1 cellular context compared by ENCODE assay signal in genomic region chr1:223845810-223846667, GRCh38.
TF ChIP-seq lines count a peak whose summit lies in the region.

TP53BP2 (minus strand) TSS chr1:223845947; CDS start chr1:223845680, 267 bp downstream.

TF ChIP-seq in K562, 482 proteins besides CTCF, POLR2A, EP300 and RAD21 (continued from another document and continues in another):
- TF ChIP-seq GABPB2 (CRISPR knock-in tag; conservative IDR thresholded peaks at IDR 0.05) = no peak
- peak; percentile 87 for TF ChIP-seq HDAC8 (tag; IDR thresholded peaks at IDR 0.05)
- TF ChIP-seq OTX1 (CRISPR knock-in tag; IDR thresholded peaks at IDR 0.05) = peak; percentile 91
- TF ChIP-seq, protein P1, sequence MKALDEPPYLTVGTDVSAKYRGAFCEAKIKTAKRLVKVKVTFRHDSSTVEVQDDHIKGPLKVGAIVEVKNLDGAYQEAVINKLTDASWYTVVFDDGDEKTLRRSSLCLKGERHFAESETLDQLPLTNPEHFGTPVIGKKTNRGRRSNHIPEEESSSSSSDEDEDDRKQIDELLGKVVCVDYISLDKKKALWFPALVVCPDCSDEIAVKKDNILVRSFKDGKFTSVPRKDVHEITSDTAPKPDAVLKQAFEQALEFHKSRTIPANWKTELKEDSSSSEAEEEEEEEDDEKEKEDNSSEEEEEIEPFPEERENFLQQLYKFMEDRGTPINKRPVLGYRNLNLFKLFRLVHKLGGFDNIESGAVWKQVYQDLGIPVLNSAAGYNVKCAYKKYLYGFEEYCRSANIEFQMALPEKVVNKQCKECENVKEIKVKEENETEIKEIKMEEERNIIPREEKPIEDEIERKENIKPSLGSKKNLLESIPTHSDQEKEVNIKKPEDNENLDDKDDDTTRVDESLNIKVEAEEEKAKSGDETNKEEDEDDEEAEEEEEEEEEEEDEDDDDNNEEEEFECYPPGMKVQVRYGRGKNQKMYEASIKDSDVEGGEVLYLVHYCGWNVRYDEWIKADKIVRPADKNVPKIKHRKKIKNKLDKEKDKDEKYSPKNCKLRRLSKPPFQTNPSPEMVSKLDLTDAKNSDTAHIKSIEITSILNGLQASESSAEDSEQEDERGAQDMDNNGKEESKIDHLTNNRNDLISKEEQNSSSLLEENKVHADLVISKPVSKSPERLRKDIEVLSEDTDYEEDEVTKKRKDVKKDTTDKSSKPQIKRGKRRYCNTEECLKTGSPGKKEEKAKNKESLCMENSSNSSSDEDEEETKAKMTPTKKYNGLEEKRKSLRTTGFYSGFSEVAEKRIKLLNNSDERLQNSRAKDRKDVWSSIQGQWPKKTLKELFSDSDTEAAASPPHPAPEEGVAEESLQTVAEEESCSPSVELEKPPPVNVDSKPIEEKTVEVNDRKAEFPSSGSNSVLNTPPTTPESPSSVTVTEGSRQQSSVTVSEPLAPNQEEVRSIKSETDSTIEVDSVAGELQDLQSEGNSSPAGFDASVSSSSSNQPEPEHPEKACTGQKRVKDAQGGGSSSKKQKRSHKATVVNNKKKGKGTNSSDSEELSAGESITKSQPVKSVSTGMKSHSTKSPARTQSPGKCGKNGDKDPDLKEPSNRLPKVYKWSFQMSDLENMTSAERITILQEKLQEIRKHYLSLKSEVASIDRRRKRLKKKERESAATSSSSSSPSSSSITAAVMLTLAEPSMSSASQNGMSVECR (CRISPR knock-in tag; IDR thresholded peaks at IDR 0.05) = peak; percentile 68; the same call in 1 of the 2 replicates
- no peak for TF ChIP-seq ZFP30 (CRISPR knock-in tag; IDR thresholded peaks at IDR 0.05; ENCODE audit: borderline replicate concordance)
- peak in 1 of 2 experiments; percentile 72; a peak in 2 of 4 replicates for TF ChIP-seq RCOR1 (IDR thresholded peaks at IDR 0.05; ENCODE audit: borderline replicate concordance in 1 of 2, low read depth in 2 of 2, low read length in 2 of 2)
- TF ChIP-seq CREB5 (CRISPR knock-in tag; IDR thresholded peaks at IDR 0.05) = no peak
- TF ChIP-seq FIP1L1 (IDR thresholded peaks at IDR 0.05; ENCODE audit: low read depth, low read length, poor library complexity, severe bottlenecking) = peak; percentile 82
- TF ChIP-seq ZNF224 (CRISPR knock-in tag; IDR thresholded peaks at IDR 0.05) = 0 out of 2 replicates have a peak, but pooled peaks have one; percentile 74
- peak; percentile 72 for TF ChIP-seq REST (CRISPR knock-in tag; IDR thresholded peaks at IDR 0.05; ENCODE audit: low read depth)
- peak; percentile 92 for TF ChIP-seq E2F3 (CRISPR knock-in tag; IDR thresholded peaks at IDR 0.05)
- TF ChIP-seq ZNF232 (CRISPR knock-in tag; IDR thresholded peaks at IDR 0.05) = no peak; the same call in 1 of the 2 replicates
- no peak for TF ChIP-seq SNIP1 (IDR thresholded peaks at IDR 0.05; ENCODE audit: low read depth)
- peak; percentile 54 for TF ChIP-seq BCOR (IDR thresholded peaks at IDR 0.05)
- TF ChIP-seq XRCC4 (IDR thresholded peaks at IDR 0.05; ENCODE audit: extremely low read depth, insufficient read depth, insufficient read length) = no peak
- no peak for TF ChIP-seq DACH1 (IDR thresholded peaks at IDR 0.05; ENCODE audit: partially characterized antibody)
- TF ChIP-seq, protein P2, sequence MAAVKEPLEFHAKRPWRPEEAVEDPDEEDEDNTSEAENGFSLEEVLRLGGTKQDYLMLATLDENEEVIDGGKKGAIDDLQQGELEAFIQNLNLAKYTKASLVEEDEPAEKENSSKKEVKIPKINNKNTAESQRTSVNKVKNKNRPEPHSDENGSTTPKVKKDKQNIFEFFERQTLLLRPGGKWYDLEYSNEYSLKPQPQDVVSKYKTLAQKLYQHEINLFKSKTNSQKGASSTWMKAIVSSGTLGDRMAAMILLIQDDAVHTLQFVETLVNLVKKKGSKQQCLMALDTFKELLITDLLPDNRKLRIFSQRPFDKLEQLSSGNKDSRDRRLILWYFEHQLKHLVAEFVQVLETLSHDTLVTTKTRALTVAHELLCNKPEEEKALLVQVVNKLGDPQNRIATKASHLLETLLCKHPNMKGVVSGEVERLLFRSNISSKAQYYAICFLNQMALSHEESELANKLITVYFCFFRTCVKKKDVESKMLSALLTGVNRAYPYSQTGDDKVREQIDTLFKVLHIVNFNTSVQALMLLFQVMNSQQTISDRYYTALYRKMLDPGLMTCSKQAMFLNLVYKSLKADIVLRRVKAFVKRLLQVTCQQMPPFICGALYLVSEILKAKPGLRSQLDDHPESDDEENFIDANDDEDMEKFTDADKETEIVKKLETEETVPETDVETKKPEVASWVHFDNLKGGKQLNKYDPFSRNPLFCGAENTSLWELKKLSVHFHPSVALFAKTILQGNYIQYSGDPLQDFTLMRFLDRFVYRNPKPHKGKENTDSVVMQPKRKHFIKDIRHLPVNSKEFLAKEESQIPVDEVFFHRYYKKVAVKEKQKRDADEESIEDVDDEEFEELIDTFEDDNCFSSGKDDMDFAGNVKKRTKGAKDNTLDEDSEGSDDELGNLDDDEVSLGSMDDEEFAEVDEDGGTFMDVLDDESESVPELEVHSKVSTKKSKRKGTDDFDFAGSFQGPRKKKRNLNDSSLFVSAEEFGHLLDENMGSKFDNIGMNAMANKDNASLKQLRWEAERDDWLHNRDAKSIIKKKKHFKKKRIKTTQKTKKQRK (IDR thresholded peaks at IDR 0.05; ENCODE audit: borderline replicate concordance, low read depth, low read length) = no peak
- peak; percentile 90 for TF ChIP-seq DMBX1 (CRISPR knock-in tag; IDR thresholded peaks at IDR 0.05; ENCODE audit: borderline replicate concordance)
- peak; percentile 83; the same call in 1 of the 2 replicates for TF ChIP-seq NR1H2 (CRISPR knock-in tag; IDR thresholded peaks at IDR 0.05)
- peak; percentile 71; the same call in 1 of the 2 replicates for TF ChIP-seq HNRNPL (IDR thresholded peaks at IDR 0.05; ENCODE audit: low read depth, low read length)
- no peak for TF ChIP-seq NR2C2 (CRISPR knock-in tag; IDR thresholded peaks at IDR 0.05)
- TF ChIP-seq NR2C2 (tag; IDR thresholded peaks at IDR 0.05) = peak; percentile 61
- TF ChIP-seq YY1 (IDR thresholded peaks at IDR 0.05; ENCODE audit: borderline replicate concordance in 1 of 3, control insufficient read depth in 1 of 3, extremely low read depth in 1 of 3, insufficient read depth in 3 of 3, insufficient read length in 1 of 3, insufficient replicate concordance in 2 of 3, low read depth in 1 of 3, low read length in 2 of 3) = peak; percentile 39 to 83 (median 78)
- TF ChIP-seq LARP7 (IDR thresholded peaks at IDR 0.05) = peak; percentile 84; the same call in 1 of the 2 replicates
- TF ChIP-seq ZBTB7A (IDR thresholded peaks at IDR 0.05; ENCODE audit: borderline replicate concordance, control insufficient read depth, low read depth, low read length) = peak; percentile 8; the same call in 1 of the 2 replicates
- TF ChIP-seq SUPT5H (IDR thresholded peaks at IDR 0.05) = peak; percentile 88
- no peak; the same call in 1 of the 2 replicates for TF ChIP-seq ZNF589 (CRISPR knock-in tag; IDR thresholded peaks at IDR 0.05; ENCODE audit: low read depth)
- TF ChIP-seq NR0B1 (IDR thresholded peaks at IDR 0.05; ENCODE audit: partially characterized antibody) = no peak
- TF ChIP-seq LCOR (CRISPR knock-in tag; IDR thresholded peaks at IDR 0.05) = peak; percentile 96
- no peak for TF ChIP-seq ZNF165 (CRISPR knock-in tag; IDR thresholded peaks at IDR 0.05; ENCODE audit: borderline replicate concordance)
- peak; percentile 98 for TF ChIP-seq NR4A1 (CRISPR knock-in tag; IDR thresholded peaks at IDR 0.05)
- TF ChIP-seq NR4A1 (tag; IDR thresholded peaks at IDR 0.05) = peak; percentile 77
- no peak for TF ChIP-seq TGIF2 (CRISPR knock-in tag; IDR thresholded peaks at IDR 0.05)
- peak; percentile 67; the same call in 1 of the 2 replicates for TF ChIP-seq MBD2 (IDR thresholded peaks at IDR 0.05; ENCODE audit: borderline replicate concordance, low read depth)
- TF ChIP-seq, protein P3, sequence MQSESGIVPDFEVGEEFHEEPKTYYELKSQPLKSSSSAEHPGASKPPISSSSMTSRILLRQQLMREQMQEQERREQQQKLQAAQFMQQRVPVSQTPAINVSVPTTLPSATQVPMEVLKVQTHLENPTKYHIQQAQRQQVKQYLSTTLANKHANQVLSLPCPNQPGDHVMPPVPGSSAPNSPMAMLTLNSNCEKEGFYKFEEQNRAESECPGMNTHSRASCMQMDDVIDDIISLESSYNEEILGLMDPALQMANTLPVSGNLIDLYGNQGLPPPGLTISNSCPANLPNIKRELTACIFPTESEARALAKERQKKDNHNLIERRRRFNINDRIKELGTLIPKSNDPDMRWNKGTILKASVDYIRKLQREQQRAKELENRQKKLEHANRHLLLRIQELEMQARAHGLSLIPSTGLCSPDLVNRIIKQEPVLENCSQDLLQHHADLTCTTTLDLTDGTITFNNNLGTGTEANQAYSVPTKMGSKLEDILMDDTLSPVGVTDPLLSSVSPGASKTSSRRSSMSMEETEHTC (IDR thresholded peaks at IDR 0.05) = no peak
- peak; percentile 75 for TF ChIP-seq TAF7 (tag; IDR thresholded peaks at IDR 0.05)
- peak; percentile 54 for TF ChIP-seq SRSF7 (optimal IDR thresholded peaks at IDR 0.05; ENCODE audit: low read depth, low read length)
- 0 out of 2 replicates have a peak, but pooled peaks have one; percentile 49 for TF ChIP-seq ZNF695 (CRISPR knock-in tag; IDR thresholded peaks at IDR 0.05)
- peak; percentile 78 for TF ChIP-seq ETS1 (conservative IDR thresholded peaks at IDR 0.05; ENCODE audit: control insufficient read depth, low read depth, low read length)
- no peak; the same call in 1 of the 2 replicates for TF ChIP-seq DPF2 (IDR thresholded peaks at IDR 0.05)
- TF ChIP-seq, protein P4, sequence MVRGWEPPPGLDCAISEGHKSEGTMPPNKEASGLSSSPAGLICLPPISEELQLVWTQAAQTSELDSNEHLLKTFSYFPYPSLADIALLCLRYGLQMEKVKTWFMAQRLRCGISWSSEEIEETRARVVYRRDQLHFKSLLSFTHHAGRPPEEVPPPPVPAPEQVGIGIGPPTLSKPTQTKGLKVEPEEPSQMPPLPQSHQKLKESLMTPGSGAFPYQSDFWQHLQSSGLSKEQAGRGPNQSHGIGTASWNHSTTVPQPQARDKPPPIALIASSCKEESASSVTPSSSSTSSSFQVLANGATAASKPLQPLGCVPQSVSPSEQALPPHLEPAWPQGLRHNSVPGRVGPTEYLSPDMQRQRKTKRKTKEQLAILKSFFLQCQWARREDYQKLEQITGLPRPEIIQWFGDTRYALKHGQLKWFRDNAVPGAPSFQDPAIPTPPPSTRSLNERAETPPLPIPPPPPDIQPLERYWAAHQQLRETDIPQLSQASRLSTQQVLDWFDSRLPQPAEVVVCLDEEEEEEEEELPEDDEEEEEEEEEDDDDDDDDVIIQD (CRISPR knock-in tag; IDR thresholded peaks at IDR 0.05) = peak; percentile 91; the same call in 1 of the 2 replicates
- 0 out of 2 replicates have a peak, but pooled peaks have one; percentile 78 for TF ChIP-seq PREB (CRISPR knock-in tag; IDR thresholded peaks at IDR 0.05)
